In the genomic region with DNA sequence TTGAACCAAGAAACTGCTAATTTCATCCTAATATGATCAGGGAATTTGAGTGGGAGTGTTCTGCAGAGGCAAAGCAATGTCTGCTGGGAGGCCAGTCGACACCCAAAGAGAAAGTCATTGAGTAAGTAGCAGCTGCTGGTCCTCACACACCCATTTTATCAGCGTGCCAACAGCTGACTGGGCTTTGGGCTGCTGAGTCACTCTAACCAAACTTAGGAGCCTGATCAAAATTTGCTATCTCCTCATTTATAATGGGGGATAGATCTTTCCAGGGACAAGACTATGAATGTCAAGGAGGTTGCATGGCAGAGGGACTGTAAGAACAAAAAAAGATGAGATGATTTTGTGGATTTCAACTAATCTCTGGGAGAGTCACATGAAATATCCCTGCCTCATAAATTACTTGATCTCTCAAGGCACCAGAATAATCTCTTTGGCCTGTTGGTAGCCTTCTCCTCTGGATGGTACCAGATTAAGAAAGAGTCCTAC, we compare ENCODE assay signal across 1 cellular context.
TF ChIP-seq lines count a peak whose summit lies in the region.

No MANE protein-coding gene starts in this region.

TF ChIP-seq in K562, 482 proteins besides CTCF, POLR2A, EP300 and RAD21 (continued from another document and continues in another):
- TF ChIP-seq, protein P1, sequence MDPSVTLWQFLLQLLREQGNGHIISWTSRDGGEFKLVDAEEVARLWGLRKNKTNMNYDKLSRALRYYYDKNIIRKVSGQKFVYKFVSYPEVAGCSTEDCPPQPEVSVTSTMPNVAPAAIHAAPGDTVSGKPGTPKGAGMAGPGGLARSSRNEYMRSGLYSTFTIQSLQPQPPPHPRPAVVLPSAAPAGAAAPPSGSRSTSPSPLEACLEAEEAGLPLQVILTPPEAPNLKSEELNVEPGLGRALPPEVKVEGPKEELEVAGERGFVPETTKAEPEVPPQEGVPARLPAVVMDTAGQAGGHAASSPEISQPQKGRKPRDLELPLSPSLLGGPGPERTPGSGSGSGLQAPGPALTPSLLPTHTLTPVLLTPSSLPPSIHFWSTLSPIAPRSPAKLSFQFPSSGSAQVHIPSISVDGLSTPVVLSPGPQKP (CRISPR knock-in tag; IDR thresholded peaks at IDR 0.05), result no peak
- TF ChIP-seq ZNF253 (CRISPR knock-in tag; conservative IDR thresholded peaks at IDR 0.05), result no peak
- TF ChIP-seq ESRRB (CRISPR knock-in tag; IDR thresholded peaks at IDR 0.05; ENCODE audit: borderline replicate concordance), result no peak
- no peak for TF ChIP-seq GTF2E2 (tag; IDR thresholded peaks at IDR 0.05)
- no peak for TF ChIP-seq ZSCAN32 (CRISPR knock-in tag; IDR thresholded peaks at IDR 0.05)
- TF ChIP-seq FIP1L1 (IDR thresholded peaks at IDR 0.05; ENCODE audit: low read depth, low read length, poor library complexity, severe bottlenecking), result no peak
- TF ChIP-seq TARDBP (IDR thresholded peaks at IDR 0.05), result no peak
- peak; percentile 80 for TF ChIP-seq CBFA2T2 (conservative IDR thresholded peaks at IDR 0.05)
- TF ChIP-seq ZNF232 (CRISPR knock-in tag; IDR thresholded peaks at IDR 0.05), result no peak
- no peak for TF ChIP-seq ETV6 (IDR thresholded peaks at IDR 0.05; ENCODE audit: borderline replicate concordance in 1 of 2, low read depth in 2 of 2, low read length in 1 of 2)
- no peak for TF ChIP-seq ETV6 (CRISPR knock-in tag; IDR thresholded peaks at IDR 0.05; ENCODE audit: borderline replicate concordance)
- TF ChIP-seq PHTF2 (CRISPR knock-in tag; IDR thresholded peaks at IDR 0.05), result no peak
- TF ChIP-seq THRAP3 (IDR thresholded peaks at IDR 0.05; ENCODE audit: borderline replicate concordance), result no peak
- TF ChIP-seq KLF1 (tag; IDR thresholded peaks at IDR 0.05), result peak; percentile 66; the same call in 1 of the 2 replicates
- no peak; a peak in 1 of 4 replicates for TF ChIP-seq KDM1A (IDR thresholded peaks at IDR 0.05)
- TF ChIP-seq ZNF778 (CRISPR knock-in tag; IDR thresholded peaks at IDR 0.05), result no peak
- TF ChIP-seq, protein P2, sequence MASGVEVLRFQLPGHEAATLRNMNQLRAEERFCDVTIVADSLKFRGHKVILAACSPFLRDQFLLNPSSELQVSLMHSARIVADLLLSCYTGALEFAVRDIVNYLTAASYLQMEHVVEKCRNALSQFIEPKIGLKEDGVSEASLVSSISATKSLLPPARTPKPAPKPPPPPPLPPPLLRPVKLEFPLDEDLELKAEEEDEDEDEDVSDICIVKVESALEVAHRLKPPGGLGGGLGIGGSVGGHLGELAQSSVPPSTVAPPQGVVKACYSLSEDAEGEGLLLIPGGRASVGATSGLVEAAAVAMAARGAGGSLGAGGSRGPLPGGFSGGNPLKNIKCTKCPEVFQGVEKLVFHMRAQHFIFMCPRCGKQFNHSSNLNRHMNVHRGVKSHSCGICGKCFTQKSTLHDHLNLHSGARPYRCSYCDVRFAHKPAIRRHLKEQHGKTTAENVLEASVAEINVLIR (CRISPR knock-in tag; IDR thresholded peaks at IDR 0.05), result no peak
- TF ChIP-seq FOXP1 (CRISPR knock-in tag; IDR thresholded peaks at IDR 0.05), result no peak
- no peak for TF ChIP-seq ZNF239 (CRISPR knock-in tag; IDR thresholded peaks at IDR 0.05)
- TF ChIP-seq, protein P3, sequence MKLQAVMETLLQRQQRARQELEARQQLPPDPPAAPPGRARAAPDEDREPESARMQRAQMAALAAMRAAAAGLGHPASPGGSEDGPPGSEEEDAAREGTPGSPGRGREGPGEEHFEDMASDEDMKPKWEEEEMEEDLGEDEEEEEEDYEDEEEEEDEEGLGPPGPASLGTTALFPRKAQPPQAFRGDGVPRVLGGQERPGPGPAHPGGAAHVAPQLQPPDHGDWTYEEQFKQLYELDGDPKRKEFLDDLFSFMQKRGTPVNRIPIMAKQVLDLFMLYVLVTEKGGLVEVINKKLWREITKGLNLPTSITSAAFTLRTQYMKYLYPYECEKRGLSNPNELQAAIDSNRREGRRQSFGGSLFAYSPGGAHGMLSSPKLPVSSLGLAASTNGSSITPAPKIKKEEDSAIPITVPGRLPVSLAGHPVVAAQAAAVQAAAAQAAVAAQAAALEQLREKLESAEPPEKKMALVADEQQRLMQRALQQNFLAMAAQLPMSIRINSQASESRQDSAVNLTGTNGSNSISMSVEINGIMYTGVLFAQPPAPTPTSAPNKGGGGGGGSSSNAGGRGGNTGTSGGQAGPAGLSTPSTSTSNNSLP (IDR thresholded peaks at IDR 0.05; ENCODE audit: borderline replicate concordance, low read depth, low read length), result peak; percentile 75
- 0 out of 2 replicates have a peak, but pooled peaks have one; percentile 52 for TF ChIP-seq KLF13 (tag; IDR thresholded peaks at IDR 0.05; ENCODE audit: borderline replicate concordance, low read depth)
- TF ChIP-seq, protein P4, sequence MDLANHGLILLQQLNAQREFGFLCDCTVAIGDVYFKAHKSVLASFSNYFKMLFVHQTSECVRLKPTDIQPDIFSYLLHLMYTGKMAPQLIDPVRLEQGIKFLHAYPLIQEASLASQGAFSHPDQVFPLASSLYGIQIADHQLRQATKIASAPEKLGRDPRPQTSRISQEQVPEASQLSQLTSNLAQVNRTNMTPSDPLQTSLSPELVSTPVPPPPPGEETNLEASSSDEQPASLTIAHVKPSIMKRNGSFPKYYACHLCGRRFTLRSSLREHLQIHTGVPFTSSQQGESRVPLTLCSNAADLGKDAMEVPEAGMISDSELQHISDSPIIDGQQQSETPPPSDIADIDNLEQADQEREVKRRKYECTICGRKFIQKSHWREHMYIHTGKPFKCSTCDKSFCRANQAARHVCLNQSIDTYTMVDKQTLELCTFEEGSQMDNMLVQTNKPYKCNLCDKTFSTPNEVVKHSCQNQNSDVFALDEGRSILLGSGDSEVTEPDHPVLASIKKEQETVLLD (IDR thresholded peaks at IDR 0.05), result no peak
- TF ChIP-seq, protein P5, sequence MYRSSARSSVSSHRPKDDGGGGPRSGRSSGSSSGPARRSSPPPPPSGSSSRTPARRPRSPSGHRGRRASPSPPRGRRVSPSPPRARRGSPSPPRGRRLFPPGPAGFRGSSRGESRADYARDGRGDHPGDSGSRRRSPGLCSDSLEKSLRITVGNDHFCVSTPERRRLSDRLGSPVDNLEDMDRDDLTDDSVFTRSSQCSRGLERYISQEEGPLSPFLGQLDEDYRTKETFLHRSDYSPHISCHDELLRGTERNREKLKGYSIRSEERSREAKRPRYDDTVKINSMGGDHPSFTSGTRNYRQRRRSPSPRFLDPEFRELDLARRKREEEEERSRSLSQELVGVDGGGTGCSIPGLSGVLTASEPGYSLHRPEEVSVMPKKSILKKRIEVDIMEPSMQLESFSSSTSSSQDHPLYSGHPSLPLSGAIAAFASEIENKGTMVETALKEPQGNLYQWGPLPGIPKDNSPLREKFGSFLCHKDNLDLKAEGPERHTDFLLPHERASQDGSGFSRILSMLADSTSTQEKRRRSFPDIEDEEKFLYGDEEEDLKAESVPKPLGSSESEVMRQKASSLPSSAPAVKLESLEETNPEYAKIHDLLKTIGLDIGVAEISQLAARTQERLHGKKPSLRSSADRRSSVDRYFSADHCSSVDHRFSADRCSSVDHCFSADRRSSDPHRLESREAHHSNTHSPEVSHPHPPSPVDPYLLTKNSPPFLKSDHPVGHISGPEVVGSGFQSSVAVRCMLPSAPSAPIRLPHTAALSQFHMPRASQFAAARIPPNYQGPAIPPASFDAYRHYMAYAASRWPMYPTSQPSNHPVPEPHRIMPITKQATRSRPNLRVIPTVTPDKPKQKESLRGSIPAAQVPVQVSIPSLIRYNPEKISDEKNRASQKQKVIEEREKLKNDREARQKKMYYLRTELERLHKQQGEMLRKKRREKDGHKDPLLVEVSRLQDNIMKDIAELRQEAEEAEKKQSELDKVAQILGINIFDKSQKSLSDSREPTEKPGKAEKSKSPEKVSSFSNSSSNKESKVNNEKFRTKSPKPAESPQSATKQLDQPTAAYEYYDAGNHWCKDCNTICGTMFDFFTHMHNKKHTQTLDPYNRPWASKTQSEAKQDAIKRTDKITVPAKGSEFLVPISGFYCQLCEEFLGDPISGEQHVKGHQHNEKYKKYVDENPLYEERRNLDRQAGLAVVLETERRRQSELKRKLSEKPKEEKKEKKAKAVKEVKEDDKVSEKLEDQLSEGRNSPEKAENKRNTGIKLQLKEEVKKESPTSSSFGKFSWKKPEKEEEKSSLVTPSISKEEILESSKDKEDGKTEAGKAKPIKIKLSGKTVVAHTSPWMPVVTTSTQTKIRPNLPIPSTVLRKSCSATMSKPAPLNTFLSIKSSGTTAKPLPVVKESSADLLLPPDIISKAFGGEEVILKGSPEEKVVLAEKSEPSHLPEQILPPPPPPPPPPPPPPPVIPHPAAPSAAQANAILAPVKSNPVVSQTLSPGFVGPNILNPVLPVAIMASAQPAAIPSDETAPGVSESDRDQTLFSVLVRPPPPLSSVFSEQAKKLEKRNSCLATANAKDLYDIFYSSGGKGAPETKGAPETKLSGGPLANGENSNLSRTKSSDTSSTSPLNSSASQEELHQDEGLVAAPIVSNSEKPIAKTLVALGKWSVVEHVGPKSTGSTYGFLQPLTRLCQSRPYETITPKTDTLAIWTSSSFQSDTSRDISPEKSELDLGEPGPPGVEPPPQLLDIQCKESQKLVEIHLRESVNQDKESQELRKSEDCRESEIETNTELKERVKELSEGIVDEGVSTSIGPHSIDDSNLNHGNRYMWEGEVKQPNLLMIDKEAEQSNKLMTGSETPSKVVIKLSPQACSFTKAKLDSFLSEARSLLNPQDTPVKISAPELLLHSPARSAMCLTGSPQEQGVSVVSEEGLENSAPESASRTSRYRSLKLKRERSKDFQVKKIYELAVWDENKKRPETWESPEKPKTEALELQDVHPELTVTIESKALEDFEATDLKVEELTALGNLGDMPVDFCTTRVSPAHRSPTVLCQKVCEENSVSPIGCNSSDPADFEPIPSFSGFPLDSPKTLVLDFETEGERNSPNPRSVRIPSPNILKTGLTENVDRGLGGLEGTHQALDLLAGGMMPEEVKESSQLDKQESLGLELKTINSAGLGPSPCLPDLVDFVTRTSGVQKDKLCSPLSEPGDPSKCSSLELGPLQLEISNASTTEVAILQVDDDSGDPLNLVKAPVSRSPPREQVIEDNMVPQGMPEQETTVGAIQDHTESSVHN (IDR thresholded peaks at IDR 0.05; ENCODE audit: borderline replicate concordance in 1 of 2, low read depth in 1 of 2), result peak in 1 of 2 experiments; percentile 99; a peak in 2 of 4 replicates
- TF ChIP-seq ETV1 (tag; conservative IDR thresholded peaks at IDR 0.05; ENCODE audit: low read depth), result no peak
- TF ChIP-seq, protein P6, sequence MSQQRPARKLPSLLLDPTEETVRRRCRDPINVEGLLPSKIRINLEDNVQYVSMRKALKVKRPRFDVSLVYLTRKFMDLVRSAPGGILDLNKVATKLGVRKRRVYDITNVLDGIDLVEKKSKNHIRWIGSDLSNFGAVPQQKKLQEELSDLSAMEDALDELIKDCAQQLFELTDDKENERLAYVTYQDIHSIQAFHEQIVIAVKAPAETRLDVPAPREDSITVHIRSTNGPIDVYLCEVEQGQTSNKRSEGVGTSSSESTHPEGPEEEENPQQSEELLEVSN (IDR thresholded peaks at IDR 0.05; ENCODE audit: borderline replicate concordance in 1 of 2, extremely low read depth in 1 of 2, insufficient read depth in 1 of 2, insufficient read length in 1 of 2, low read depth in 1 of 2, low read length in 1 of 2, poor library complexity in 1 of 2, severe bottlenecking in 1 of 2), result peak in 1 of 2 experiments; percentile 61
- TF ChIP-seq ZNF23 (CRISPR knock-in tag; IDR thresholded peaks at IDR 0.05), result no peak
- TF ChIP-seq BCL6 (CRISPR knock-in tag; IDR thresholded peaks at IDR 0.05), result no peak
- TF ChIP-seq SMARCC2 (IDR thresholded peaks at IDR 0.05; ENCODE audit: low read depth), result peak; percentile 60; the same call in 1 of the 2 replicates
- TF ChIP-seq CXXC5 (CRISPR knock-in tag; IDR thresholded peaks at IDR 0.05), result peak; percentile 80
- no peak for TF ChIP-seq CBX2 (IDR thresholded peaks at IDR 0.05; ENCODE audit: insufficient read depth, low read length, poor library complexity, severe bottlenecking)
- peak; percentile 40 to 63; a peak in 2 of 4 replicates for TF ChIP-seq TRIM24 (IDR thresholded peaks at IDR 0.05)
- TF ChIP-seq, protein P7, sequence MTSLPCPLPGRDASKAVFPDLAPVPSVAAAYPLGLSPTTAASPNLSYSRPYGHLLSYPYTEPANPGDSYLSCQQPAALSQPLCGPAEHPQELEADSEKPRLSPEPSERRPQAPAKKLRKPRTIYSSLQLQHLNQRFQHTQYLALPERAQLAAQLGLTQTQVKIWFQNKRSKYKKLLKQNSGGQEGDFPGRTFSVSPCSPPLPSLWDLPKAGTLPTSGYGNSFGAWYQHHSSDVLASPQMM (CRISPR knock-in tag; IDR thresholded peaks at IDR 0.05), result no peak
- TF ChIP-seq MAZ (CRISPR knock-in tag; conservative IDR thresholded peaks at IDR 0.05 in 1 of 2, IDR thresholded peaks at IDR 0.05 in 1 of 2), result no peak
- TF ChIP-seq, protein P8, sequence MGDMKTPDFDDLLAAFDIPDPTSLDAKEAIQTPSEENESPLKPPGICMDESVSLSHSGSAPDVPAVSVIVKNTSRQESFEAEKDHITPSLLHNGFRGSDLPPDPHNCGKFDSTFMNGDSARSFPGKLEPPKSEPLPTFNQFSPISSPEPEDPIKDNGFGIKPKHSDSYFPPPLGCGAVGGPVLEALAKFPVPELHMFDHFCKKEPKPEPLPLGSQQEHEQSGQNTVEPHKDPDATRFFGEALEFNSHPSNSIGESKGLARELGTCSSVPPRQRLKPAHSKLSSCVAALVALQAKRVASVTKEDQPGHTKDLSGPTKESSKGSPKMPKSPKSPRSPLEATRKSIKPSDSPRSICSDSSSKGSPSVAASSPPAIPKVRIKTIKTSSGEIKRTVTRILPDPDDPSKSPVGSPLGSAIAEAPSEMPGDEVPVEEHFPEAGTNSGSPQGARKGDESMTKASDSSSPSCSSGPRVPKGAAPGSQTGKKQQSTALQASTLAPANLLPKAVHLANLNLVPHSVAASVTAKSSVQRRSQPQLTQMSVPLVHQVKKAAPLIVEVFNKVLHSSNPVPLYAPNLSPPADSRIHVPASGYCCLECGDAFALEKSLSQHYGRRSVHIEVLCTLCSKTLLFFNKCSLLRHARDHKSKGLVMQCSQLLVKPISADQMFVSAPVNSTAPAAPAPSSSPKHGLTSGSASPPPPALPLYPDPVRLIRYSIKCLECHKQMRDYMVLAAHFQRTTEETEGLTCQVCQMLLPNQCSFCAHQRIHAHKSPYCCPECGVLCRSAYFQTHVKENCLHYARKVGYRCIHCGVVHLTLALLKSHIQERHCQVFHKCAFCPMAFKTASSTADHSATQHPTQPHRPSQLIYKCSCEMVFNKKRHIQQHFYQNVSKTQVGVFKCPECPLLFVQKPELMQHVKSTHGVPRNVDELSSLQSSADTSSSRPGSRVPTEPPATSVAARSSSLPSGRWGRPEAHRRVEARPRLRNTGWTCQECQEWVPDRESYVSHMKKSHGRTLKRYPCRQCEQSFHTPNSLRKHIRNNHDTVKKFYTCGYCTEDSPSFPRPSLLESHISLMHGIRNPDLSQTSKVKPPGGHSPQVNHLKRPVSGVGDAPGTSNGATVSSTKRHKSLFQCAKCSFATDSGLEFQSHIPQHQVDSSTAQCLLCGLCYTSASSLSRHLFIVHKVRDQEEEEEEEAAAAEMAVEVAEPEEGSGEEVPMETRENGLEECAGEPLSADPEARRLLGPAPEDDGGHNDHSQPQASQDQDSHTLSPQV (IDR thresholded peaks at IDR 0.05), result peak; percentile 60
- no peak for TF ChIP-seq SRSF7 (optimal IDR thresholded peaks at IDR 0.05; ENCODE audit: low read depth, low read length)
- TF ChIP-seq ELF2 (CRISPR knock-in tag; IDR thresholded peaks at IDR 0.05), result no peak
- peak; percentile 85 for TF ChIP-seq SMARCA4 (IDR thresholded peaks at IDR 0.05)
- no peak for TF ChIP-seq GTF2A2 (tag; IDR thresholded peaks at IDR 0.05)
